In the genomic region with DNA sequence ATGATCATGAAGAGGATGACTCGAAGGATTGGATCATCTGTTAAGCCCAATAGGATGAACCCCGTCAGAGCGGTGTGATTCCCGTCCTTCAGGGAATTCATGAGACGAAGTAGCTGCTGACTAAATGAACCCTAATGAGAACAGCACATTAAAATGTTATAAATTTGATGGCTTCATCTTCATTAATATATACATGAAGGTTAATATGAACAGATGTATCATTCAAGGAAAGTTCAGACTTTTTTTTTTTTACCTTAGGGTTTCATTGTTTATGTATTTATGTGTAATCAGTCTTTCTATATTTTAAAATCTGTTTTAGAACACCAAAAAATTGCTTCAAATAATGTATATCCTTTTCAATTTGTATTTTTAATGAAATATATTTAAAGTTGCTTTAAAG, we compare ENCODE assay signal across 44 cellular contexts. TPM values are rescaled to one million over a fixed set of nuclear protein-coding genes. Genes with fewer than 3 reads are reported as not detected.
"Had no signal": no experiment of that assay in that cellular context is flagged by ENCODE, and none has a peak within 500 bp of the region (broad histone marks: within the 10 kb centered on the region; RNA-seq: fewer than 3 reads in every experiment).

A gene with protein sequence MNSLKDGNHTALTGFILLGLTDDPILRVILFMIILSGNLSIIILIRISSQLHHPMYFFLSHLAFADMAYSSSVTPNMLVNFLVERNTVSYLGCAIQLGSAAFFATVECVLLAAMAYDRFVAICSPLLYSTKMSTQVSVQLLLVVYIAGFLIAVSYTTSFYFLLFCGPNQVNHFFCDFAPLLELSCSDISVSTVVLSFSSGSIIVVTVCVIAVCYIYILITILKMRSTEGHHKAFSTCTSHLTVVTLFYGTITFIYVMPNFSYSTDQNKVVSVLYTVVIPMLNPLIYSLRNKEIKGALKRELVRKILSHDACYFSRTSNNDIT (minus strand): TSS at position 101 of the 400 bp plus-strand sequence. CDS start 0 bp downstream, at position 101.

- H3K9me3 Mint-ChIP-seq: activated naive CD4-positive, alpha-beta T cell treated with anti-CD3 and anti-CD28 coated beads for 36 hours; activated naive CD4-positive, alpha-beta T cell treated with anti-CD3 and anti-CD28 coated beads, Interleukin-2, amount 10 ng/mL, durations not matched to agents 7 days and 5 days; activated naive CD8-positive, alpha-beta T cell treated with anti-CD3 and anti-CD28 coated beads for 36 hours; activated naive CD8-positive, alpha-beta T cell treated with anti-CD3 and anti-CD28 coated beads, Interleukin-2, amount 10 ng/mL, durations not matched to agents 7 days and 5 days; activated T-helper 1 cell treated with anti-CD3 and anti-CD28 coated beads, Interleukin-12 subunit alpha, Interleukin-12 subunit beta, Interleukin-2, Interleukin-4 antibody, amounts not matched to agents 30 ng/mL and 10 ng/mL and 1 ng/mL, durations not matched to agents 14 hours and 24 hours and 36 hours; activated T-helper 2 cell treated with anti-CD3 and anti-CD28 coated beads, Interferon-gamma antibody, Interleukin-2, Interleukin-4, amounts not matched to agents 10 μg/mL and 5 μg/mL and 100 μg/mL, durations not matched to agents 14 hours and 24 hours and 36 hours; brain had no signal

- H3K36me3 ChIP-seq: adrenal gland, ascending aorta, brain microvascular endothelial cell, breast epithelium, cardiac muscle cell had no signal

- DNase-seq: activated effector memory CD4-positive, alpha-beta T cell treated with Interleukin-2 at 50 U/mL for 16 hours; activated gamma-delta T cell; activated gamma-delta T cell treated with Interleukin-2 at 50 U/mL for 16 hours; activated naive CD4-positive, alpha-beta T cell; activated naive CD4-positive, alpha-beta T cell treated with anti-CD3 and anti-CD28 coated beads for 36 hours; activated naive CD4-positive, alpha-beta T cell treated with anti-CD3 and anti-CD28 coated beads, Interleukin-2, amount 10 ng/mL, durations not matched to agents 7 days and 5 days; activated naive CD4-positive, alpha-beta T cell treated with anti-CD3 and anti-CD28 coated beads, Interleukin-2, amount 50 U/mL, for 16 hours; activated naive CD4-positive, alpha-beta T cell treated with Interleukin-2 at 50 U/mL for 16 hours; activated naive CD8-positive, alpha-beta T cell treated with anti-CD3 and anti-CD28 coated beads for 36 hours; activated naive CD8-positive, alpha-beta T cell treated with anti-CD3 and anti-CD28 coated beads, Interleukin-2, amount 10 ng/mL, durations not matched to agents 7 days and 5 days; activated naive CD8-positive, alpha-beta T cell treated with anti-CD3 and anti-CD28 coated beads, Interleukin-2, amount 50 U/mL, for 24 hours; activated T-cell treated with anti-CD3 and anti-CD28 coated beads for 4 hours; activated T-cell treated with anti-CD3 and anti-CD28 coated beads, Interleukin-2, amount 50 U/mL, for 1 hour; activated T-cell treated with anti-CD3 and anti-CD28 coated beads, Interleukin-2, amount 50 U/mL, for 24 hours; activated T-cell treated with anti-CD3 and anti-CD28 coated beads, Interleukin-2, amount 50 U/mL, for 4 hours; activated T-cell treated with anti-CD3 and anti-CD28 coated beads, Interleukin-2, amount 50 U/mL, for 48 hours; activated T-cell treated with anti-CD3 and anti-CD28 coated beads, Interleukin-2, amount 50 U/mL, for 72 hours; adrenal gland; amniotic stem cell; amygdala; anterior cingulate cortex; aorta; body of pancreas; brain microvascular endothelial cell; caudate nucleus; central memory CD4-positive, alpha-beta T cell; cerebellar nuclear complex had no signal

- H3K4me1 ChIP-seq: adrenal gland, ascending aorta, body of pancreas, breast epithelium had no signal

- FAIRE-seq: astrocyte, bronchial epithelial cell had no signal

- H3K27ac Mint-ChIP-seq: activated naive CD4-positive, alpha-beta T cell treated with anti-CD3 and anti-CD28 coated beads for 36 hours; activated naive CD4-positive, alpha-beta T cell treated with anti-CD3 and anti-CD28 coated beads, Interleukin-2, amount 10 ng/mL, durations not matched to agents 7 days and 5 days; activated naive CD4-positive, alpha-beta T cell treated with anti-CD3 and anti-CD28 coated beads, Interleukin-2, amount 50 U/mL, for 24 hours; activated naive CD4-positive, alpha-beta T cell treated with anti-CD3 and anti-CD28 coated beads, Interleukin-2, amount 50 U/mL, for 72 hours; activated naive CD8-positive, alpha-beta T cell; activated naive CD8-positive, alpha-beta T cell treated with anti-CD3 and anti-CD28 coated beads for 36 hours; activated naive CD8-positive, alpha-beta T cell treated with anti-CD3 and anti-CD28 coated beads, Interleukin-2, amount 10 ng/mL, durations not matched to agents 7 days and 5 days; activated naive CD8-positive, alpha-beta T cell treated with anti-CD3 and anti-CD28 coated beads, Interleukin-2, amount 50 U/mL, for 24 hours; activated T-cell treated with anti-CD3 and anti-CD28 coated beads, Interleukin-2, amount 50 U/mL, for 24 hours; activated T-cell treated with anti-CD3 and anti-CD28 coated beads, Interleukin-2, amount 50 U/mL, for 72 hours; activated T-helper 1 cell treated with anti-CD3 and anti-CD28 coated beads, Interleukin-12 subunit alpha, Interleukin-12 subunit beta, Interleukin-2, Interleukin-4 antibody, amounts not matched to agents 30 ng/mL and 10 ng/mL and 1 ng/mL, durations not matched to agents 14 hours and 24 hours and 36 hours; activated T-helper 17 cell treated with anti-CD3 and anti-CD28 coated beads, Interleukin-2, amount 50 U/mL, for 72 hours; activated T-helper 2 cell treated with anti-CD3 and anti-CD28 coated beads, Interferon-gamma antibody, Interleukin-2, Interleukin-4, amounts not matched to agents 10 μg/mL and 5 μg/mL and 100 μg/mL, durations not matched to agents 14 hours and 24 hours and 36 hours; brain had no signal

- H3K4me3 ChIP-seq: adrenal gland, ascending aorta, body of pancreas, breast epithelium, cardiac muscle cell had no signal

- H3K4me3 Mint-ChIP-seq: activated naive CD4-positive, alpha-beta T cell treated with anti-CD3 and anti-CD28 coated beads for 36 hours; activated naive CD4-positive, alpha-beta T cell treated with anti-CD3 and anti-CD28 coated beads, Interleukin-2, amount 10 ng/mL, durations not matched to agents 7 days and 5 days; activated naive CD4-positive, alpha-beta T cell treated with anti-CD3 and anti-CD28 coated beads, Interleukin-2, amount 50 U/mL, for 24 hours; activated naive CD8-positive, alpha-beta T cell; activated naive CD8-positive, alpha-beta T cell treated with anti-CD3 and anti-CD28 coated beads for 36 hours; activated naive CD8-positive, alpha-beta T cell treated with anti-CD3 and anti-CD28 coated beads, Interleukin-2, amount 10 ng/mL, durations not matched to agents 7 days and 5 days; activated naive CD8-positive, alpha-beta T cell treated with anti-CD3 and anti-CD28 coated beads, Interleukin-2, amount 50 U/mL, for 24 hours; activated T-cell treated with anti-CD3 and anti-CD28 coated beads, Interleukin-2, amount 50 U/mL, for 24 hours; activated T-cell treated with anti-CD3 and anti-CD28 coated beads, Interleukin-2, amount 50 U/mL, for 4 hours; activated T-cell treated with anti-CD3 and anti-CD28 coated beads, Interleukin-2, amount 50 U/mL, for 72 hours; activated T-helper 1 cell treated with anti-CD3 and anti-CD28 coated beads, Interleukin-12 subunit alpha, Interleukin-12 subunit beta, Interleukin-2, Interleukin-4 antibody, amounts not matched to agents 30 ng/mL and 10 ng/mL and 1 ng/mL, durations not matched to agents 14 hours and 24 hours and 36 hours; activated T-helper 17 cell treated with anti-CD3 and anti-CD28 coated beads, Interleukin-2, amount 50 U/mL, for 72 hours; brain; central memory CD8-positive, alpha-beta T cell had no signal

- H3K27me3 Mint-ChIP-seq: activated naive CD4-positive, alpha-beta T cell treated with anti-CD3 and anti-CD28 coated beads, Interleukin-2, amount 10 ng/mL, durations not matched to agents 7 days and 5 days; activated naive CD8-positive, alpha-beta T cell treated with anti-CD3 and anti-CD28 coated beads, Interleukin-2, amount 10 ng/mL, durations not matched to agents 7 days and 5 days; brain had no signal

- H3K9me3 ChIP-seq: adrenal gland, body of pancreas had no signal

- H3K27me3 ChIP-seq: adrenal gland, ascending aorta, body of pancreas, brain microvascular endothelial cell, breast epithelium, cardiac muscle cell had no signal

- H3K4me1 Mint-ChIP-seq: activated naive CD4-positive, alpha-beta T cell treated with anti-CD3 and anti-CD28 coated beads, Interleukin-2, amount 10 ng/mL, durations not matched to agents 7 days and 5 days; activated naive CD4-positive, alpha-beta T cell treated with anti-CD3 and anti-CD28 coated beads, Interleukin-2, amount 50 U/mL, for 24 hours; activated naive CD8-positive, alpha-beta T cell treated with anti-CD3 and anti-CD28 coated beads for 36 hours; activated naive CD8-positive, alpha-beta T cell treated with anti-CD3 and anti-CD28 coated beads, Interleukin-2, amount 10 ng/mL, durations not matched to agents 7 days and 5 days; activated naive CD8-positive, alpha-beta T cell treated with anti-CD3 and anti-CD28 coated beads, Interleukin-2, amount 50 U/mL, for 24 hours; activated T-helper 17 cell treated with anti-CD3 and anti-CD28 coated beads, Interleukin-2, amount 50 U/mL, for 72 hours; brain; central memory CD8-positive, alpha-beta T cell had no signal

- H3K27ac ChIP-seq: adrenal gland, ascending aorta, body of pancreas, brain microvascular endothelial cell, breast epithelium, cardiac muscle cell had no signal

- H3K36me3 Mint-ChIP-seq: activated naive CD4-positive, alpha-beta T cell treated with anti-CD3 and anti-CD28 coated beads, Interleukin-2, amount 10 ng/mL, durations not matched to agents 7 days and 5 days; activated naive CD4-positive, alpha-beta T cell treated with anti-CD3 and anti-CD28 coated beads, Interleukin-2, amount 50 U/mL, for 24 hours; activated naive CD4-positive, alpha-beta T cell treated with anti-CD3 and anti-CD28 coated beads, Interleukin-2, amount 50 U/mL, for 72 hours; activated naive CD8-positive, alpha-beta T cell; activated naive CD8-positive, alpha-beta T cell treated with anti-CD3 and anti-CD28 coated beads for 36 hours; activated naive CD8-positive, alpha-beta T cell treated with anti-CD3 and anti-CD28 coated beads, Interleukin-2, amount 10 ng/mL, durations not matched to agents 7 days and 5 days; brain had no signal

RNA-seq across cellular contexts. Expression of the gene that starts here (rescaled TPM):
- total RNA-seq: activated naive CD4-positive, alpha-beta T cell treated with anti-CD3 and anti-CD28 coated beads for 36 hours; activated naive CD4-positive, alpha-beta T cell treated with anti-CD3 and anti-CD28 coated beads, Interleukin-2, amount 50 U/mL, for 72 hours; activated naive CD8-positive, alpha-beta T cell treated with anti-CD3 and anti-CD28 coated beads for 36 hours; activated naive CD8-positive, alpha-beta T cell treated with anti-CD3 and anti-CD28 coated beads, Interleukin-2, amount 10 ng/mL, durations not matched to agents 7 days and 5 days; activated T-cell treated with anti-CD3 and anti-CD28 coated beads, Interleukin-2, amount 50 U/mL, for 4 hours; activated T-cell treated with anti-CD3 and anti-CD28 coated beads, Interleukin-2, amount 50 U/mL, for 72 hours; activated T-helper 1 cell treated with anti-CD3 and anti-CD28 coated beads, Interleukin-12 subunit alpha, Interleukin-12 subunit beta, Interleukin-2, Interleukin-4 antibody, amounts not matched to agents 30 ng/mL and 10 ng/mL and 1 ng/mL, durations not matched to agents 14 hours and 24 hours and 36 hours; activated T-helper 17 cell treated with anti-CD3 and anti-CD28 coated beads, Interleukin-2, amount 50 U/mL, for 72 hours; activated T-helper 2 cell treated with anti-CD3 and anti-CD28 coated beads, Interferon-gamma antibody, Interleukin-2, Interleukin-4, amounts not matched to agents 10 μg/mL and 5 μg/mL and 100 μg/mL, durations not matched to agents 14 hours and 24 hours and 36 hours; adrenal gland; aorta; ascending aorta; body of pancreas; bronchial epithelial cell; cardiac muscle cell; cardiac septum; cerebellum; chondrocyte had no signal
- polyA plus RNA-seq: adipose tissue, adrenal gland, aorta, cardiac muscle cell had no signal
